1 cellular context compared by ENCODE assay signal in the genomic region with DNA sequence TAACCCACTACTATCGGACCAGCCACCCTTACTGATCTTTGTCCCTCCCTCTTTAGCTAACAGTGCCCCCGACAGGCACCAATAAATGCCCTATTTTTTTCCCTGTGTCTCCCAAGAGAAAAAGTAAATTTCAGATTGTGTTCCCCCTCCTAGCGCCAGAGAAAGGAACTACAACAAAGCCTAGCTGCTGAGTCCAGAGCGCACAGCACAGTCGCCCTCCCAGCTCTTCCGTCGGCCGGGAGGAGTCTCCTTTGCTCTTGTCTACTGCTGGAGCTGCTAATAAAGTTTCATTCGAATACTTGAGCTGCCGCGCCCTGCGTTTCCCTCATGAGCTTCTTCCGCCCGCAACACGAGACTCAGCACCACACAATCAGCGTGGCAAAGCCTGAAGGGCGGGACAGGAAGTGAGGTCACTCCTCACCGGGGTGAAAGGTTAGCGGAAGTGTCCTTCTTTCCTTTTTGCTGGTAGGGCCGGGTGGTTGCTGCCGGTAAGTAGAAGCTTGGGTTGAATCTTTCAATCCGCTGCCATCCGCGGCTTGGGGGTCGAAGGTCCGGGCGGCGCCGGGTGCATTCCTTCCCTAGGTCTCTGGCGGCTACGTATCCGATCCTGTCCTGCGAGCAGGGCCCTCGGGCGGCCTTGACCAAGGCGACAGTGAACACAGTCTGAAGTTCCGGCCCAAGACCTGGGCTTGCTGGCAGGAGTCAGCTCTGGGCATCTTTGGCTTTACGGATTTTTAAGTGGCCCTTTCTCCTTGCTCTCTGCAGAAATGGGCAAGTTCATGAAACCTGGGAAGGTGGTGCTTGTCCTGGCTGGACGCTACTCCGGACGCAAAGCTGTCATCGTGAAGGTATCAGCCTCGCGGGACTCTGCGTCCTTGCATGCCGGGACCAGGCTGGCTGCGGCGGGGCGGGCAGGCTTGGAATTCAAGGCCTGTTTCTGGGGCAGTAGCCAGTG.
TF ChIP-seq lines count a peak whose summit lies in the region.

Gene RPL27, plus strand, starts transcription at position 436 of the 955 bp plus-strand sequence. Its CDS starts 332 bp downstream, at position 768.

TF ChIP-seq in K562, 482 proteins besides CTCF, POLR2A, EP300 and RAD21 (continued from another document):
- TF ChIP-seq, protein P1, sequence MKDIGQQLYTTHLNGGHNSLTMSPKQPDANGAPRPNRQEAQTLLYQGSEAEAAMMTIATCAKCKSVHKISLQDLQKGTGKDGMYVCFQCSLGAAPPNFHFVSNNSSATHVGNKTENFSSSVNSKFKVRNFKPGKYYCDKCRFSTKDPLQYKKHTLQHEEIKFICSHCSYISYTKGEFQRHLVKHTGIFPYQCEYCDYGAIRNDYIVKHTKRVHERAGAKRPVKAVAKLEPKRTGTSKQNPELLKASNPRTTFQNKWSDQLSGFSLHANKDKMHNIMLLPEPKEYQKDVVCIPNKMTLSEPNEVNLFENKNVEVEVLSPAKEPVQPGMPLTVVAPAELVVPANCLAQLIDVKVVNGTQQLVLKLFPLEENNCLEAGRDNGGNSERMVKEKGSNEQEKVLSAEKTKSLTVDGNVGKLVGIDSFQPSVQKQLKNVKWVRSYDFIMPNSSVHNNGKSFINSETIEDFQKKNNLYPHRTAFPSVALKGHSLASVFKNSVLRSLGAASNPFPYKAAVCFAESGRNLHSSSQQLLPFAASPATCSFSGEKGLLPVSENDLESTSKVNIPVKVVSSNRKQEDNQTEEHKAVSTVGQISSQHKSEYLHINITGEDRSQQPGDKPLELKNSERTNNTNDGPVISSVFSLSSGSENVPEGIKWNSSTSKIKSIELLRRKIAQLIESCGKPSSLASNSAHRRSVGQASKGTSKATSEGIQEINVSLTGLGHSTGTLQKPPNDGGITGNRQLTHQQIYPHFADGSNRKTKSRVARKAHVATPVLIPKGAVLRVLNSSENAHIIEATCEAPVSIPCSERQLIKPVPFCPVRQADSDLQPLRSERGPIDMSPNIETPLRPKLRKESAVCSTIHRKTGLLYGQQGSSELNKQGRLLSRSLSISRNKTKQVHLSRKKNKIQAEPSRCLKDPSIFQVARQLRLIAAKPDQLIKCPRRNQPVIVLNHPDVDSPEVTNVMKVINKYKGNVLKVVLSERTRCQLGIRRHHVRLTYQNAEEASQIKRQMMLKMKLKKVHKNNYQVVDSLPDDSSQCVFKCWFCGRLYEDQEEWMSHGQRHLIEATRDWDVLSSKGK (CRISPR knock-in tag; IDR thresholded peaks at IDR 0.05) = no peak
- TF ChIP-seq MAFG (tag; conservative IDR thresholded peaks at IDR 0.05) (no peak), NR2C2 (CRISPR knock-in tag; IDR thresholded peaks at IDR 0.05) (peak; percentile 98), NR2C2 (tag; IDR thresholded peaks at IDR 0.05) (peak; percentile 100), MEF2A (IDR thresholded peaks at IDR 0.05; ENCODE audit: control insufficient read depth, low read depth, low read length) (0 out of 2 replicates have a peak, but pooled peaks have one; percentile 29), ZKSCAN1 (IDR thresholded peaks at IDR 0.05; ENCODE audit: low read depth, low read length) (peak; percentile 98), MTA2 (IDR thresholded peaks at IDR 0.05; ENCODE audit: low read depth) (peak; percentile 74), FOS (IDR thresholded peaks at IDR 0.05; ENCODE audit: extremely low read depth, insufficient read length) (peak; percentile 17), ZBTB12 (CRISPR knock-in tag; IDR thresholded peaks at IDR 0.05) (peak; percentile 89), ZKSCAN8 (CRISPR knock-in tag; IDR thresholded peaks at IDR 0.05) (no peak), NR2F6 (CRISPR knock-in tag; IDR thresholded peaks at IDR 0.05) (no peak), SAFB2 (IDR thresholded peaks at IDR 0.05; ENCODE audit: borderline replicate concordance, low read depth, low read length, severe bottlenecking) (no peak), FOXP1 (CRISPR knock-in tag; IDR thresholded peaks at IDR 0.05) (no peak), ATF4 (CRISPR knock-in tag; IDR thresholded peaks at IDR 0.05) (no peak)
